Comparison of ENCODE assay signal across 8 cellular contexts in genomic region chr2:111380733-111381439, GRCh38.
DNase-seq lines count a peak whose midpoint lies in the region; ATAC-seq lines count a peak whose summit lies in the region.
"Not testable (repeated sequence)": the region's sequence is repeated elsewhere in the genome, so short reads cannot be mapped to it uniquely, and the experiment has no call there.

No MANE protein-coding gene starts in this region.

- not testable (repeated sequence) for H3K27ac ChIP-seq in CD4-positive, alpha-beta memory T cell (ENCODE audit: low read depth, low read length)

- POLR2A ChIA-PET in CD4-positive, alpha-beta memory T cell (lab: Charles Lee; ENCODE audit: partially characterized antibody); activated CD4-positive, alpha-beta T cell treated with anti-CD3 and anti-CD28 coated beads for 36 hours (lab: Charles Lee); activated naive CD8-positive, alpha-beta T cell treated with anti-CD3 and anti-CD28 coated beads, Interleukin-2, amount 10 ng/mL, durations not matched to agents 7 days and 5 days (lab: Charles Lee); naive thymus-derived CD8-positive, alpha-beta T cell (lab: Charles Lee): not testable (repeated sequence)

- peak overlapping the region in 1 of 7 donors; percentile 48 for H3K27ac Mint-ChIP-seq in CD4-positive, alpha-beta memory T cell
- H3K27ac Mint-ChIP-seq in activated CD4-positive, alpha-beta T cell treated with anti-CD3 and anti-CD28 coated beads for 36 hours; activated T-helper 17 cell treated with anti-CD3 and anti-CD28 coated beads, Interleukin-2, amount 50 U/mL, for 72 hours: not testable (repeated sequence)
- H3K27ac Mint-ChIP-seq in activated naive CD8-positive, alpha-beta T cell treated with anti-CD3 and anti-CD28 coated beads, Interleukin-2, amount 10 ng/mL, durations not matched to agents 7 days and 5 days: peak overlapping the region; percentile 45
- H3K27ac Mint-ChIP-seq in naive thymus-derived CD8-positive, alpha-beta T cell: peak overlapping the region in 4 of 10 donors; percentile 11 to 64 (median 36)

- H3K4me3 ChIP-seq in CD4-positive, alpha-beta memory T cell (ENCODE audit: low read length in 2 of 2): not testable (repeated sequence)

- H3K9me3 Mint-ChIP-seq in CD4-positive, alpha-beta memory T cell; activated CD4-positive, alpha-beta T cell treated with anti-CD3 and anti-CD28 coated beads for 36 hours (ENCODE audit: low read depth); activated T-helper 17 cell treated with anti-CD3 and anti-CD28 coated beads, Interleukin-2, amount 50 U/mL, for 72 hours; activated naive CD8-positive, alpha-beta T cell treated with anti-CD3 and anti-CD28 coated beads, Interleukin-2, amount 10 ng/mL, durations not matched to agents 7 days and 5 days; naive thymus-derived CD8-positive, alpha-beta T cell: not testable (repeated sequence)

- not testable (repeated sequence) for H3K4me1 Mint-ChIP-seq in CD4-positive, alpha-beta memory T cell; activated T-helper 17 cell treated with anti-CD3 and anti-CD28 coated beads, Interleukin-2, amount 50 U/mL, for 72 hours; activated naive CD8-positive, alpha-beta T cell treated with anti-CD3 and anti-CD28 coated beads, Interleukin-2, amount 10 ng/mL, durations not matched to agents 7 days and 5 days
- peaks cover 12% of the 10 kb centered on the region for H3K4me1 Mint-ChIP-seq in activated CD4-positive, alpha-beta T cell treated with anti-CD3 and anti-CD28 coated beads for 36 hours
- peaks cover 3 to 13% (median 12%) of the 10 kb centered on the region in 4 donors for H3K4me1 Mint-ChIP-seq in naive thymus-derived CD8-positive, alpha-beta T cell

- peak overlapping the region in 1 of 8 donors; percentile 38 for H3K4me3 Mint-ChIP-seq in CD4-positive, alpha-beta memory T cell
- H3K4me3 Mint-ChIP-seq in activated CD4-positive, alpha-beta T cell treated with anti-CD3 and anti-CD28 coated beads for 36 hours; activated T-helper 17 cell treated with anti-CD3 and anti-CD28 coated beads, Interleukin-2, amount 50 U/mL, for 72 hours; activated naive CD8-positive, alpha-beta T cell treated with anti-CD3 and anti-CD28 coated beads, Interleukin-2, amount 10 ng/mL, durations not matched to agents 7 days and 5 days: not testable (repeated sequence)
- peak overlapping the region in 3 of 10 donors; percentile 15 to 58 (median 30) for H3K4me3 Mint-ChIP-seq in naive thymus-derived CD8-positive, alpha-beta T cell

- H3K36me3 Mint-ChIP-seq in CD4-positive, alpha-beta memory T cell; activated CD4-positive, alpha-beta T cell treated with anti-CD3 and anti-CD28 coated beads for 36 hours (ENCODE audit: low read depth); activated T-helper 17 cell treated with anti-CD3 and anti-CD28 coated beads, Interleukin-2, amount 50 U/mL, for 72 hours (ENCODE audit: low read depth); activated naive CD8-positive, alpha-beta T cell treated with anti-CD3 and anti-CD28 coated beads, Interleukin-2, amount 10 ng/mL, durations not matched to agents 7 days and 5 days; naive thymus-derived CD8-positive, alpha-beta T cell: not testable (repeated sequence)

- not testable (repeated sequence) for H3K36me3 ChIP-seq in CD4-positive, alpha-beta memory T cell (ENCODE audit: insufficient read depth, low read length)

- not testable (repeated sequence) for H3K4me1 ChIP-seq in CD4-positive, alpha-beta memory T cell (ENCODE audit: insufficient read depth, low read length)

- peak in 3 of 5 donors; percentile 0 to 5 (median 3) for DNase-seq in CD4-positive, alpha-beta memory T cell
- DNase-seq in activated CD4-positive, alpha-beta T cell treated with anti-CD3 and anti-CD28 coated beads for 36 hours; activated naive CD8-positive, alpha-beta T cell treated with anti-CD3 and anti-CD28 coated beads, Interleukin-2, amount 10 ng/mL, durations not matched to agents 7 days and 5 days: not testable (repeated sequence)
- peak; percentile 74 for DNase-seq in activated CD8-positive, alpha-beta memory T cell treated with anti-CD3 and anti-CD28 coated beads for 24 hours
- peak in 7 of 10 donors; percentile 8 to 55 (median 32) for DNase-seq in naive thymus-derived CD8-positive, alpha-beta T cell
- peak; percentile 54 for DNase-seq in stimulated activated CD4-positive, alpha-beta T cell treated with anti-CD3 and anti-CD28 coated beads, Interleukin-4, amount 100 ng/mL, for 24 hours
- DNase-seq in stimulated activated naive CD8-positive, alpha-beta T cell treated with anti-CD3 and anti-CD28 coated beads, Interleukin-15, Interleukin-2, amounts not matched to agents 100 U/mL and 50 U/mL, for 24 hours: peak; percentile 38

- not testable (repeated sequence) for H3K27me3 Mint-ChIP-seq in CD4-positive, alpha-beta memory T cell; activated CD4-positive, alpha-beta T cell treated with anti-CD3 and anti-CD28 coated beads for 36 hours; activated T-helper 17 cell treated with anti-CD3 and anti-CD28 coated beads, Interleukin-2, amount 50 U/mL, for 72 hours; activated naive CD8-positive, alpha-beta T cell treated with anti-CD3 and anti-CD28 coated beads, Interleukin-2, amount 10 ng/mL, durations not matched to agents 7 days and 5 days; naive thymus-derived CD8-positive, alpha-beta T cell

- H3K9me3 ChIP-seq in CD4-positive, alpha-beta memory T cell (ENCODE audit: control insufficient read depth in 1 of 2, low read length in 2 of 2): not testable (repeated sequence)

- CTCF ChIA-PET in CD4-positive, alpha-beta memory T cell (lab: Charles Lee; ENCODE audit: partially characterized antibody); activated CD4-positive, alpha-beta T cell treated with anti-CD3 and anti-CD28 coated beads for 36 hours (lab: Charles Lee): not testable (repeated sequence)

- ATAC-seq in activated CD4-positive, alpha-beta T cell treated with anti-CD3 and anti-CD28 coated beads for 36 hours: peak; percentile 75
- ATAC-seq in activated T-helper 17 cell treated with anti-CD3 and anti-CD28 coated beads, Interleukin-2, amount 50 U/mL, for 72 hours (replicated peaks): peak; percentile 78
- ATAC-seq in activated naive CD8-positive, alpha-beta T cell treated with anti-CD3 and anti-CD28 coated beads, Interleukin-2, amount 10 ng/mL, durations not matched to agents 7 days and 5 days (ENCODE audit: low read depth): peak; percentile 63
- ATAC-seq in naive thymus-derived CD8-positive, alpha-beta T cell: peak; percentile 97 to 98
- peak; percentile 62 for ATAC-seq in stimulated activated naive CD8-positive, alpha-beta T cell treated with anti-CD3 and anti-CD28 coated beads, Interleukin-15, Interleukin-2, amounts not matched to agents 100 U/mL and 50 U/mL, for 24 hours

- intact Hi-C loops in CD4-positive, alpha-beta memory T cell (cut with micrococcal nuclease); activated CD4-positive, alpha-beta T cell treated with anti-CD3 and anti-CD28 coated beads for 36 hours (cut with DNase I, micrococcal nuclease): not testable (repeated sequence)

- H3K27me3 ChIP-seq in CD4-positive, alpha-beta memory T cell (ENCODE audit: insufficient read depth, low read length): not testable (repeated sequence)
